1 cellular context compared by ENCODE assay signal in the genomic region with DNA sequence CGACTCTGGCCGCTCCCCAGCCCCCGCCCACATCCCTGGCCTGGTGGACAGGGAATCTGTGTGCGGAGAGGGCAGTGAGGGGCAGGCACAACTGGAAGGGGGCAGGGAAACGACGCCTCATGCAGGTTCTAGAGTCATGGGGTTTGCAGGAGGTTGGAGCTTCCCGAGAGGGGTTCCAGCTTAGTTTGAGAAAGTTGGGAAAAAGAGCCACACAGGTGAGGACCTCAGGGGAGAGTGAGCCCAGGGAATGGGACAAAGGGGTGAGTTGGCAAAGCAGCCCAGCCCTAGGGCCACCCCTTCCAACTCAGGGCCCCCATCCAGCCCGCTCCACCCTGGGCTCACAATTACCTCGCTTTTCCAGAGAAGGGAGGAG.
TF ChIP-seq lines count a peak whose summit lies in the region.

No MANE protein-coding gene starts in this region.

TF ChIP-seq in H1, 55 proteins besides CTCF, POLR2A, EP300 and RAD21:
- TF ChIP-seq POLR2AphosphoS5 (IDR thresholded peaks at IDR 0.05; ENCODE audit: low read depth, low read length) (no peak), BCL11A (IDR thresholded peaks at IDR 0.05; ENCODE audit: low read depth in 2 of 2, low read length in 2 of 2) (no peak), SAP30 (IDR thresholded peaks at IDR 0.05; ENCODE audit: insufficient read depth, insufficient replicate concordance, low read length) (peak; percentile 77)
- TF ChIP-seq, protein P1, sequence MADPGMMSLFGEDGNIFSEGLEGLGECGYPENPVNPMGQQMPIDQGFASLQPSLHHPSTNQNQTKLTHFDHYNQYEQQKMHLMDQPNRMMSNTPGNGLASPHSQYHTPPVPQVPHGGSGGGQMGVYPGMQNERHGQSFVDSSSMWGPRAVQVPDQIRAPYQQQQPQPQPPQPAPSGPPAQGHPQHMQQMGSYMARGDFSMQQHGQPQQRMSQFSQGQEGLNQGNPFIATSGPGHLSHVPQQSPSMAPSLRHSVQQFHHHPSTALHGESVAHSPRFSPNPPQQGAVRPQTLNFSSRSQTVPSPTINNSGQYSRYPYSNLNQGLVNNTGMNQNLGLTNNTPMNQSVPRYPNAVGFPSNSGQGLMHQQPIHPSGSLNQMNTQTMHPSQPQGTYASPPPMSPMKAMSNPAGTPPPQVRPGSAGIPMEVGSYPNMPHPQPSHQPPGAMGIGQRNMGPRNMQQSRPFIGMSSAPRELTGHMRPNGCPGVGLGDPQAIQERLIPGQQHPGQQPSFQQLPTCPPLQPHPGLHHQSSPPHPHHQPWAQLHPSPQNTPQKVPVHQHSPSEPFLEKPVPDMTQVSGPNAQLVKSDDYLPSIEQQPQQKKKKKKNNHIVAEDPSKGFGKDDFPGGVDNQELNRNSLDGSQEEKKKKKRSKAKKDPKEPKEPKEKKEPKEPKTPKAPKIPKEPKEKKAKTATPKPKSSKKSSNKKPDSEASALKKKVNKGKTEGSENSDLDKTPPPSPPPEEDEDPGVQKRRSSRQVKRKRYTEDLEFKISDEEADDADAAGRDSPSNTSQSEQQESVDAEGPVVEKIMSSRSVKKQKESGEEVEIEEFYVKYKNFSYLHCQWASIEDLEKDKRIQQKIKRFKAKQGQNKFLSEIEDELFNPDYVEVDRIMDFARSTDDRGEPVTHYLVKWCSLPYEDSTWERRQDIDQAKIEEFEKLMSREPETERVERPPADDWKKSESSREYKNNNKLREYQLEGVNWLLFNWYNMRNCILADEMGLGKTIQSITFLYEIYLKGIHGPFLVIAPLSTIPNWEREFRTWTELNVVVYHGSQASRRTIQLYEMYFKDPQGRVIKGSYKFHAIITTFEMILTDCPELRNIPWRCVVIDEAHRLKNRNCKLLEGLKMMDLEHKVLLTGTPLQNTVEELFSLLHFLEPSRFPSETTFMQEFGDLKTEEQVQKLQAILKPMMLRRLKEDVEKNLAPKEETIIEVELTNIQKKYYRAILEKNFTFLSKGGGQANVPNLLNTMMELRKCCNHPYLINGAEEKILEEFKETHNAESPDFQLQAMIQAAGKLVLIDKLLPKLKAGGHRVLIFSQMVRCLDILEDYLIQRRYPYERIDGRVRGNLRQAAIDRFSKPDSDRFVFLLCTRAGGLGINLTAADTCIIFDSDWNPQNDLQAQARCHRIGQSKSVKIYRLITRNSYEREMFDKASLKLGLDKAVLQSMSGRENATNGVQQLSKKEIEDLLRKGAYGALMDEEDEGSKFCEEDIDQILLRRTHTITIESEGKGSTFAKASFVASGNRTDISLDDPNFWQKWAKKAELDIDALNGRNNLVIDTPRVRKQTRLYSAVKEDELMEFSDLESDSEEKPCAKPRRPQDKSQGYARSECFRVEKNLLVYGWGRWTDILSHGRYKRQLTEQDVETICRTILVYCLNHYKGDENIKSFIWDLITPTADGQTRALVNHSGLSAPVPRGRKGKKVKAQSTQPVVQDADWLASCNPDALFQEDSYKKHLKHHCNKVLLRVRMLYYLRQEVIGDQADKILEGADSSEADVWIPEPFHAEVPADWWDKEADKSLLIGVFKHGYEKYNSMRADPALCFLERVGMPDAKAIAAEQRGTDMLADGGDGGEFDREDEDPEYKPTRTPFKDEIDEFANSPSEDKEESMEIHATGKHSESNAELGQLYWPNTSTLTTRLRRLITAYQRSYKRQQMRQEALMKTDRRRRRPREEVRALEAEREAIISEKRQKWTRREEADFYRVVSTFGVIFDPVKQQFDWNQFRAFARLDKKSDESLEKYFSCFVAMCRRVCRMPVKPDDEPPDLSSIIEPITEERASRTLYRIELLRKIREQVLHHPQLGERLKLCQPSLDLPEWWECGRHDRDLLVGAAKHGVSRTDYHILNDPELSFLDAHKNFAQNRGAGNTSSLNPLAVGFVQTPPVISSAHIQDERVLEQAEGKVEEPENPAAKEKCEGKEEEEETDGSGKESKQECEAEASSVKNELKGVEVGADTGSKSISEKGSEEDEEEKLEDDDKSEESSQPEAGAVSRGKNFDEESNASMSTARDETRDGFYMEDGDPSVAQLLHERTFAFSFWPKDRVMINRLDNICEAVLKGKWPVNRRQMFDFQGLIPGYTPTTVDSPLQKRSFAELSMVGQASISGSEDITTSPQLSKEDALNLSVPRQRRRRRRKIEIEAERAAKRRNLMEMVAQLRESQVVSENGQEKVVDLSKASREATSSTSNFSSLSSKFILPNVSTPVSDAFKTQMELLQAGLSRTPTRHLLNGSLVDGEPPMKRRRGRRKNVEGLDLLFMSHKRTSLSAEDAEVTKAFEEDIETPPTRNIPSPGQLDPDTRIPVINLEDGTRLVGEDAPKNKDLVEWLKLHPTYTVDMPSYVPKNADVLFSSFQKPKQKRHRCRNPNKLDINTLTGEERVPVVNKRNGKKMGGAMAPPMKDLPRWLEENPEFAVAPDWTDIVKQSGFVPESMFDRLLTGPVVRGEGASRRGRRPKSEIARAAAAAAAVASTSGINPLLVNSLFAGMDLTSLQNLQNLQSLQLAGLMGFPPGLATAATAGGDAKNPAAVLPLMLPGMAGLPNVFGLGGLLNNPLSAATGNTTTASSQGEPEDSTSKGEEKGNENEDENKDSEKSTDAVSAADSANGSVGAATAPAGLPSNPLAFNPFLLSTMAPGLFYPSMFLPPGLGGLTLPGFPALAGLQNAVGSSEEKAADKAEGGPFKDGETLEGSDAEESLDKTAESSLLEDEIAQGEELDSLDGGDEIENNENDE (IDR thresholded peaks at IDR 0.05; ENCODE audit: insufficient replicate concordance, low read length) = no peak
